Comparison of ENCODE assay signal across 17 cellular contexts in the genomic region with DNA sequence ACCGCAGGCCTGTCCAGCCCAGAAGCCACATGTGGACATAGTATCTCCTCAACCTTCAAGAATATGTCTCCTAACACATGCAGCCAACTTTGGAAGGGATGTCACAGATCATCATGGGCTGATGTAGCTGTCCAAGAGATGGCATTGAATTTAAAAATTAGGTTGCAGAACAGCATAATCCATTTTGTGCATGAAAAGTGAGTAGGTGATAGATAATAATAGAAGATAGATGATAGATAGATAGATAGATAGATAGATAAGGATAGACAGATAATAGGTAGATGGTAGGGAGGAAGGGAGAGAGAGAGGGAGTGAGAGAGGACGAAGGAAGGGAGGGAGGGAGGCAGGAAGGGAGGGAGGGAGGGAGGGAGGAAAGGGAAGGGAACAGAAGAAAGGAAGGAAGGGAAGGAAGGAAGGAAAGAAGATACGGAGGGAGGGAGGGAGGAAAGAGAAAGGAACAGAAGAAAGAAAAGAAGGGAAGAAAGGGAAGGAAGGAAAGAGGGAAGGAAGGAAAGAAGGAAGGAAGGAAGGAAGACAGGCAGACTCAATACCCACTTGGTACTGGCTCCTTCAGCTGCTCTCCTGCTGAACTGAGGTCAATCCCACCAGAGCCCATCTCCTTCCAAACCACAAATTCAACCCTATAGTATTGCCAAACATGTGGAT. TPM values are rescaled to one million over a fixed set of nuclear protein-coding genes. Genes with fewer than 3 reads are reported as not detected.
DNase-seq lines count a peak whose midpoint lies in the region; ATAC-seq and TF ChIP-seq lines count a peak whose summit lies in the region.
"Had no signal": no experiment of that assay in that cellular context is flagged by ENCODE, and none has a peak within 500 bp of the region (broad histone marks: within the 10 kb centered on the region; RNA-seq: fewer than 3 reads in every experiment).

No MANE protein-coding gene starts in this region.

- H4K20me1 ChIP-seq in IMR-90 (ENCODE audit: insufficient read depth, low read length), result no peaks in the 10 kb centered on the region

- H2BK20ac ChIP-seq in IMR-90 (ENCODE audit: low read depth, low read length), result no peak overlapping the region

- H2BK120ac ChIP-seq in IMR-90 (ENCODE audit: low read depth, low read length), result peak overlapping the region; percentile 14; the same call in 1 of the 2 replicates

- H3K27ac ChIP-seq in IMR-90 (ENCODE audit: insufficient read depth, low read length) (no peak overlapping the region), lower lobe of right lung (peak overlapping the region; percentile 86)
- H3K27ac ChIP-seq: 22Rv1 had no signal

- dilution Hi-C loops in IMR-90 (cut with HindIII; ENCODE audit: low sequenced_read_pairs, unreplicated experiment), result no loop called here

- H3K9me3 ChIP-seq in IMR-90 (ENCODE audit: control insufficient read depth, insufficient read depth, low read length), result peaks cover 3% of the 10 kb centered on the region
- H3K9me3 ChIP-seq in lower lobe of right lung, result peaks cover 3% of the 10 kb centered on the region
- H3K9me3 ChIP-seq: BE2C had no signal

- H3K4me3 ChIP-seq in IMR-90 (ENCODE audit: insufficient read depth, low read depth, low read length) (no peak overlapping the region), lower lobe of right lung (no peak overlapping the region)

- peaks cover 21% of the 10 kb centered on the region for H3K9me1 ChIP-seq in IMR-90 (ENCODE audit: insufficient read depth, low read length)

- H3K4me1 Mint-ChIP-seq in activated naive CD4-positive, alpha-beta T cell treated with anti-CD3 and anti-CD28 coated beads, Interleukin-2, amount 50 U/mL, for 24 hours, result peaks cover 12% of the 10 kb centered on the region
- H3K4me1 Mint-ChIP-seq in activated naive CD4-positive, alpha-beta T cell treated with anti-CD3 and anti-CD28 coated beads for 36 hours (ENCODE audit: low read depth), result peaks cover 14% of the 10 kb centered on the region
- peaks cover 17% of the 10 kb centered on the region for H3K4me1 Mint-ChIP-seq in stimulated activated memory B cell treated with anti-CD40 and anti-IgM and Interleukin-4, amounts not matched to agents 10 μg/mL and 1 μg/mL and 100 μg/mL, for 72 hours

- TF ChIP-seq RAD21 in IMR-90 (IDR thresholded peaks at IDR 0.05; ENCODE audit: low read length), result no peak

- no peak overlapping the region for H4K91ac ChIP-seq in IMR-90 (ENCODE audit: insufficient read depth, low read depth, low read length)

- intact Hi-C loops in activated naive CD4-positive, alpha-beta T cell treated with anti-CD3 and anti-CD28 coated beads for 36 hours (cut with micrococcal nuclease), result no loop called here
- intact Hi-C loops in IMR-90 (cut with micrococcal nuclease), result no loop called here
- intact Hi-C loops in lower lobe of right lung (cut with DNase I), result no loop called here

- H3K4me1 ChIP-seq in IMR-90 (ENCODE audit: control insufficient read depth, insufficient read depth, low read length), result peaks cover 23% of the 10 kb centered on the region
- H3K4me1 ChIP-seq in lower lobe of right lung, result peaks cover 20% of the 10 kb centered on the region
- H3K4me1 ChIP-seq: BE2C had no signal

- no peak for DNase-seq in activated naive CD4-positive, alpha-beta T cell treated with anti-CD3 and anti-CD28 coated beads for 36 hours
- DNase-seq in IMR-90, result no peak
- DNase-seq in lower lobe of right lung, result no peak
- DNase-seq in kidney tubule cell (ENCODE audit: low spot score), result no peak
- DNase-seq in GF-D8 (lab: John Stamatoyannopoulos, UW), result no peak
- DNase-seq: BE2C, DMS 273 treated with DMSO at 0.1 percent for 48 hours, DND-41, KBM-7, NCI-H1105, NCI-H2081, NCI-H446 treated with DMSO at 0.1 percent for 48 hours had no signal

- no peak overlapping the region for H3K4me3 Mint-ChIP-seq in activated naive CD4-positive, alpha-beta T cell treated with anti-CD3 and anti-CD28 coated beads, Interleukin-2, amount 50 U/mL, for 24 hours
- no peak overlapping the region for H3K4me3 Mint-ChIP-seq in activated naive CD4-positive, alpha-beta T cell treated with anti-CD3 and anti-CD28 coated beads for 36 hours
- H3K4me3 Mint-ChIP-seq in stimulated activated memory B cell treated with anti-CD40 and anti-IgM and Interleukin-4, amounts not matched to agents 10 μg/mL and 1 μg/mL and 100 μg/mL, for 72 hours, result no peak overlapping the region

- no peak overlapping the region for H3K14ac ChIP-seq in IMR-90 (replicated peaks; ENCODE audit: low read depth, low read length)

- no peak overlapping the region for H3K9ac ChIP-seq in IMR-90 (ENCODE audit: low read depth, low read length)

- H2BK5ac ChIP-seq in IMR-90 (ENCODE audit: low read depth, low read length, poor library complexity, severe bottlenecking), result no peak overlapping the region

- 0 out of 2 replicates have a peak overlapping the region, but pooled peaks have one; percentile 18 for H3K4ac ChIP-seq in IMR-90 (ENCODE audit: low read depth, low read length)

- no peak overlapping the region for H2AFZ ChIP-seq in IMR-90 (replicated peaks; ENCODE audit: low read length, poor library complexity)

- POLR2A ChIA-PET in IMR-90 (lab: Charles Lee; ENCODE audit: unreplicated experiment), result no interaction called here

- no peak overlapping the region for H3K23ac ChIP-seq in IMR-90 (ENCODE audit: low read depth, low read length)

- H3K27me3 Mint-ChIP-seq in activated naive CD4-positive, alpha-beta T cell treated with anti-CD3 and anti-CD28 coated beads, Interleukin-2, amount 50 U/mL, for 24 hours, result no peaks in the 10 kb centered on the region
- H3K27me3 Mint-ChIP-seq in activated naive CD4-positive, alpha-beta T cell treated with anti-CD3 and anti-CD28 coated beads for 36 hours (ENCODE audit: low read depth), result no peaks in the 10 kb centered on the region
- no peaks in the 10 kb centered on the region for H3K27me3 Mint-ChIP-seq in stimulated activated memory B cell treated with anti-CD40 and anti-IgM and Interleukin-4, amounts not matched to agents 10 μg/mL and 1 μg/mL and 100 μg/mL, for 72 hours

- H3K27me3 ChIP-seq in IMR-90 (ENCODE audit: control insufficient read depth, insufficient read depth, low read length), result no peaks in the 10 kb centered on the region
- H3K27me3 ChIP-seq in lower lobe of right lung (ENCODE audit: low read depth), result no peaks in the 10 kb centered on the region
- H3K27me3 ChIP-seq: BE2C had no signal

- CTCF ChIA-PET in activated naive CD4-positive, alpha-beta T cell treated with anti-CD3 and anti-CD28 coated beads for 36 hours (lab: Charles Lee), result interaction anchor here (0.6 kb wide), 1 partner anchor 25 kb away, joined by 3 read pairs; no protein-coding TSS in a partner anchor
- CTCF ChIA-PET in IMR-90 (lab: Yijun Ruan, JAX), result no interaction called here

- H3K79me1 ChIP-seq in IMR-90 (ENCODE audit: low read depth in 1 of 2, low read length in 2 of 2), result peaks cover 12 to 32% of the 10 kb centered on the region in 2 experiments

- WGBS in IMR-90 (ENCODE audit: extremely low coverage in 2 of 2, insufficient read length in 1 of 2), 2 experiments, result 75 to 100% methylated on average over 1 to 2 of the region's 3 CpGs

- H3K18ac ChIP-seq in IMR-90 (ENCODE audit: low read depth, low read length), result no peak overlapping the region

- in situ Hi-C loops in IMR-90 (cut with MboI; ENCODE audit: low sequenced_read_pairs), result no loop called here

- H3K36me3 ChIP-seq in IMR-90 (ENCODE audit: control insufficient read depth, insufficient read depth, low read length) (no peaks in the 10 kb centered on the region), lower lobe of right lung (no peaks in the 10 kb centered on the region)
- H3K36me3 ChIP-seq: BE2C had no signal

- no peak overlapping the region for H2BK15ac ChIP-seq in IMR-90 (ENCODE audit: low read depth, low read length)

- H3K36me3 Mint-ChIP-seq in activated naive CD4-positive, alpha-beta T cell treated with anti-CD3 and anti-CD28 coated beads, Interleukin-2, amount 50 U/mL, for 24 hours, result no peaks in the 10 kb centered on the region
- H3K36me3 Mint-ChIP-seq in activated naive CD4-positive, alpha-beta T cell treated with anti-CD3 and anti-CD28 coated beads for 36 hours (ENCODE audit: low read depth), result no peaks in the 10 kb centered on the region
- H3K36me3 Mint-ChIP-seq in stimulated activated memory B cell treated with anti-CD40 and anti-IgM and Interleukin-4, amounts not matched to agents 10 μg/mL and 1 μg/mL and 100 μg/mL, for 72 hours, result peaks cover 4% of the 10 kb centered on the region

- H3K9me3 Mint-ChIP-seq in activated naive CD4-positive, alpha-beta T cell treated with anti-CD3 and anti-CD28 coated beads, Interleukin-2, amount 50 U/mL, for 24 hours, result no peaks in the 10 kb centered on the region
- H3K9me3 Mint-ChIP-seq in activated naive CD4-positive, alpha-beta T cell treated with anti-CD3 and anti-CD28 coated beads for 36 hours, result peaks cover 2% of the 10 kb centered on the region
- peaks cover 2% of the 10 kb centered on the region for H3K9me3 Mint-ChIP-seq in stimulated activated memory B cell treated with anti-CD40 and anti-IgM and Interleukin-4, amounts not matched to agents 10 μg/mL and 1 μg/mL and 100 μg/mL, for 72 hours

- H2AK9ac ChIP-seq in IMR-90 (replicated peaks; ENCODE audit: low read depth, low read length, poor library complexity), result no peak overlapping the region

- no peak overlapping the region for H4K5ac ChIP-seq in IMR-90 (ENCODE audit: low read depth, low read length)

- H4K8ac ChIP-seq in IMR-90 (ENCODE audit: low read depth in 2 of 2, low read length in 2 of 2), result no peak overlapping the region

- no peak overlapping the region for H3K4me2 ChIP-seq in IMR-90 (ENCODE audit: low read depth, low read length)

- no peak overlapping the region for H3K56ac ChIP-seq in IMR-90 (ENCODE audit: extremely low read depth, insufficient read depth, low read length)

- peak overlapping the region; percentile 43 for H3K27ac Mint-ChIP-seq in activated naive CD4-positive, alpha-beta T cell treated with anti-CD3 and anti-CD28 coated beads, Interleukin-2, amount 50 U/mL, for 24 hours
- H3K27ac Mint-ChIP-seq in activated naive CD4-positive, alpha-beta T cell treated with anti-CD3 and anti-CD28 coated beads for 36 hours, result no peak overlapping the region
- peak overlapping the region; percentile 60 for H3K27ac Mint-ChIP-seq in stimulated activated memory B cell treated with anti-CD40 and anti-IgM and Interleukin-4, amounts not matched to agents 10 μg/mL and 1 μg/mL and 100 μg/mL, for 72 hours

- no peak for TF ChIP-seq CTCF in IMR-90 (conservative IDR thresholded peaks at IDR 0.05; ENCODE audit: low read depth, low read length)
- TF ChIP-seq CTCF in lower lobe of right lung (IDR thresholded peaks at IDR 0.05), result no peak

- no peak for TF ChIP-seq POLR2A in IMR-90 (IDR thresholded peaks at IDR 0.05; ENCODE audit: low read depth, low read length)

- H2AK5ac ChIP-seq in IMR-90 (ENCODE audit: low read depth, low read length), result no peak overlapping the region

- ATAC-seq in IMR-90 (ENCODE audit: low read depth), result no peak
- no peak for ATAC-seq in lower lobe of right lung
- ATAC-seq in stimulated activated memory B cell treated with anti-CD40 and anti-IgM and Interleukin-4, amounts not matched to agents 10 μg/mL and 1 μg/mL and 100 μg/mL, for 72 hours, result no peak
- no peak for ATAC-seq in GM21515 (IDR thresholded peaks at IDR 0.05; ENCODE audit: unreplicated experiment)
- ATAC-seq: Right ventricle myocardium inferior had no signal

- no TSS peak for BruUV-seq in IMR-90 (replicated peaks; lab: Mats Ljungman, UMichigan)

RNA-seq across cellular contexts. Expression of a gene that starts 28.9 kb away (rescaled TPM):
- 10 to 100 TPM; 33.4 to 36.2 TPM for total RNA-seq in activated naive CD4-positive, alpha-beta T cell treated with anti-CD3 and anti-CD28 coated beads for 36 hours
- 124 and 134 TPM in 2 replicates for total RNA-seq in IMR-90 (2012; rRNA removed)
- 185 and 192 TPM in 2 replicates for polyA plus RNA-seq in IMR-90 (2012; rRNA removed)
- polyA plus RNA-seq in IMR-90 (2012; cell fraction: cytosol; rRNA removed), result 59.2 and 179 TPM in 2 replicates
- polyA plus RNA-seq in IMR-90 (2012; cell fraction: nucleus; rRNA removed; ENCODE audit: low replicate concordance), result 128 and 132 TPM in 2 replicates
- total RNA-seq in lower lobe of right lung, result 177 TPM

RNA-seq across cellular contexts. Expression of a gene that starts 34.2 kb away (rescaled TPM):
- total RNA-seq in activated naive CD4-positive, alpha-beta T cell treated with anti-CD3 and anti-CD28 coated beads for 36 hours, result 1 to 10 TPM; 7.0 to 7.3 TPM
- total RNA-seq in IMR-90 (2012; rRNA removed) (304 and 320 TPM in 2 replicates), lower lobe of right lung (367 TPM)
- polyA plus RNA-seq in IMR-90 (2012; rRNA removed), result 467 and 674 TPM in 2 replicates
- polyA plus RNA-seq in IMR-90 (2012; cell fraction: cytosol; rRNA removed), result 405 and 1,457 TPM in 2 replicates
- 1,904 and 1,990 TPM in 2 replicates for polyA plus RNA-seq in IMR-90 (2012; cell fraction: nucleus; rRNA removed; ENCODE audit: low replicate concordance)

Comparison
In these comparisons a context has a peak if more than half of its experiments do, and no peak if none do; other contexts are left out.
1. RNA of a gene that starts 34.2 kb away (total RNA-seq): 367 TPM in lower lobe of right lung (single experiment) and 304 to 320 TPM in IMR-90; 7.0 to 7.3 TPM in activated naive CD4-positive, alpha-beta T cell treated with anti-CD3 and anti-CD28 coated beads for 36 hours; every median in the first group is over 10 times any median in the second.